In genomic region chr7:110569486-110569885, GRCh38 we compare ENCODE assay signal across 30 cellular contexts.
DNase-seq lines count a peak whose midpoint lies in the region; ATAC-seq, FAIRE-seq and TF ChIP-seq lines count a peak whose summit lies in the region.
"Had no signal": no experiment of that assay in that cellular context is flagged by ENCODE, and none has a peak within 500 bp of the region (broad histone marks: within the 10 kb centered on the region; RNA-seq: fewer than 3 reads in every experiment).

No MANE protein-coding gene starts in this region.

- no peak for TF ChIP-seq RAD21 in H1 (IDR thresholded peaks at IDR 0.05 in 1 of 2, conservative IDR thresholded peaks at IDR 0.05 in 1 of 2; ENCODE audit: low read depth in 2 of 2, low read length in 2 of 2)

- H3K9me3 ChIP-seq in H1 (ENCODE audit: insufficient read depth in 2 of 2, low read depth in 1 of 2, low read length in 1 of 2) (no peaks in the 10 kb centered on the region), neural progenitor cell (ENCODE audit: low read depth) (no peaks in the 10 kb centered on the region)
- H3K9me3 ChIP-seq: adrenal gland, body of pancreas, Caco-2, gastroesophageal sphincter, ovary had no signal

- H3K4me1 ChIP-seq in H1 (replicated peaks in 1 of 4; ENCODE audit: control insufficient read depth in 3 of 4, insufficient read depth in 4 of 4, low read length in 3 of 4) (no peaks in the 10 kb centered on the region), neural progenitor cell (no peaks in the 10 kb centered on the region)
- H3K4me1 ChIP-seq: body of pancreas, Caco-2 had no signal

- H2AK5ac ChIP-seq in H1 (ENCODE audit: low read depth, low read length): no peak overlapping the region

- H3K18ac ChIP-seq in H1 (ENCODE audit: extremely low read depth, low read length): no peak overlapping the region

- no peak overlapping the region for H2BK20ac ChIP-seq in H1 (ENCODE audit: low read length)

- no peak overlapping the region for H2BK15ac ChIP-seq in H1 (ENCODE audit: low read length)

- no peak overlapping the region for H4K91ac ChIP-seq in H1 (replicated peaks; ENCODE audit: insufficient read length, low read length)

- FAIRE-seq in H1 (lab: Jason Lieb, UNC) (no peak), H54 (lab: Jason Lieb, UNC) (no peak)
- FAIRE-seq: endometrium, RCC 7860 had no signal

- DNase-seq in EH (ENCODE audit: low read depth) (peak; percentile 67), NCI-H69 (lab: John Stamatoyannopoulos, UW) (peak; percentile 53), H1 (ENCODE audit: low read depth in 1 of 2, low spot score in 2 of 2) (no peak), neural progenitor cell (ENCODE audit: low spot score) (no peak), T-helper 1 cell (no peak), H54 (ENCODE audit: insufficient read length, low spot score) (no peak)
- DNase-seq: activated CD4-positive, alpha-beta T cell treated with anti-CD3 and anti-CD28 coated beads, Interleukin-2, amount 50 U/mL, for 48 hours; activated CD4-positive, CD25-positive, alpha-beta regulatory T cell; activated naive CD4-positive, alpha-beta T cell; adrenal gland; body of pancreas; Caco-2; GM23248; hippocampal formation; left cardiac atrium; NCI-H1417; NCI-H2029; ovary; SHP77 treated with DMSO at 0.1 percent for 48 hours; trophoblast cell had no signal

- no peak overlapping the region for H4K8ac ChIP-seq in H1 (ENCODE audit: extremely low read depth, insufficient read depth, low read length)

- H3K9ac ChIP-seq in H1 (replicated peaks in 1 of 4; ENCODE audit: extremely low read depth in 1 of 4, low read depth in 3 of 4, low read length in 3 of 4) (no peak overlapping the region), neural progenitor cell (no peak overlapping the region)
- H3K9ac ChIP-seq: GM23248, KMS-11 had no signal

- H3K27ac ChIP-seq in H1 (ENCODE audit: low read depth, low read length): no peak overlapping the region
- H3K27ac ChIP-seq in neural progenitor cell: no peak overlapping the region
- H3K27ac ChIP-seq: adrenal gland, body of pancreas, dorsolateral prefrontal cortex, gastroesophageal sphincter, GM23248, HL-60, KMS-11, ovary had no signal

- CTCF ChIA-PET in H1 (lab: Charles Lee; ENCODE audit: partially characterized antibody): no interaction called here

- H2BK12ac ChIP-seq in H1 (ENCODE audit: low read depth, low read length): no peak overlapping the region

- no peak overlapping the region for H3K14ac ChIP-seq in H1 (ENCODE audit: insufficient read length)

- no peak overlapping the region for H3K4ac ChIP-seq in H1 (replicated peaks; ENCODE audit: insufficient read length, low read depth, low read length)

- H2BK5ac ChIP-seq in H1 (ENCODE audit: low read depth, low read length): no peak overlapping the region

- H3F3A ChIP-seq in neural progenitor cell (ENCODE audit: low read depth): no peaks in the 10 kb centered on the region

- H4K20me1 ChIP-seq in H1 (replicated peaks in 1 of 2; ENCODE audit: control insufficient read depth in 1 of 2, insufficient read depth in 2 of 2, low read length in 2 of 2): no peaks in the 10 kb centered on the region
- no peaks in the 10 kb centered on the region for H4K20me1 ChIP-seq in neural progenitor cell (ENCODE audit: low read depth)

- no peak for TF ChIP-seq POLR2A in H1 (IDR thresholded peaks at IDR 0.05; ENCODE audit: control extremely low read depth in 1 of 2, low read depth in 2 of 2, low read length in 2 of 2)
- TF ChIP-seq POLR2A in H54 (IDR thresholded peaks at IDR 0.05; ENCODE audit: low read depth, low read length): no peak

- peaks cover 2% of the 10 kb centered on the region; the same call in 1 of the 2 replicates for H3K23me2 ChIP-seq in H1 (ENCODE audit: low read depth, low read length)

- no peak for TF ChIP-seq EP300 in H1 (IDR thresholded peaks at IDR 0.05; ENCODE audit: borderline replicate concordance in 1 of 2, low read depth in 2 of 2, low read length in 2 of 2)

- ATAC-seq in GM21390 (IDR thresholded peaks at IDR 0.05; ENCODE audit: unreplicated experiment): no peak
- ATAC-seq: body of pancreas; gastroesophageal sphincter; left cardiac atrium; natural killer cell treated with Interleukin-12 subunit alpha and Interleukin-12 subunit beta and Interleukin-15 and Interleukin-18, amount 100 ng/mL, for 72 hours; stimulated activated effector memory CD8-positive, alpha-beta T cell treated with anti-CD3 and anti-CD28 coated beads, Interleukin-12 subunit alpha, Interleukin-12 subunit beta, amount 100 ng/mL, for 72 hours had no signal

- WGBS in H1 (ENCODE audit: extremely low coverage in 1 of 2, insufficient coverage in 1 of 2, insufficient read length in 1 of 2, insufficient replicate concordance in 2 of 2, low coverage in 1 of 2, low lambda C conversion rate in 2 of 2, missing lambda C conversion rate in 1 of 2), 2 experiments: 93% methylated on average over 4 of the region's 4 CpGs; no CpG with 5 or more reads in 1 of the 2 experiments

- no peaks in the 10 kb centered on the region for H3K27me3 Mint-ChIP-seq in neural progenitor cell (ENCODE audit: insufficient read depth, low read depth)
- H3K27me3 Mint-ChIP-seq: natural killer cell treated with Interleukin-12 subunit alpha and Interleukin-12 subunit beta and Interleukin-15 and Interleukin-18, amount 100 ng/mL, for 72 hours had no signal

- 0 out of 2 replicates have a peak overlapping the region, but pooled peaks have one; percentile 41 for H2AFZ ChIP-seq in H1 (ENCODE audit: low read length)
- H2AFZ ChIP-seq in neural progenitor cell (replicated peaks): peak overlapping the region; percentile 66
- H2AFZ ChIP-seq: GM23248 had no signal

- no peak overlapping the region for H3K4me3 Mint-ChIP-seq in neural progenitor cell
- H3K4me3 Mint-ChIP-seq: natural killer cell treated with Interleukin-12 subunit alpha and Interleukin-12 subunit beta and Interleukin-15 and Interleukin-18, amount 100 ng/mL, for 72 hours; stimulated activated effector memory CD8-positive, alpha-beta T cell treated with anti-CD3 and anti-CD28 coated beads, Interleukin-12 subunit alpha, Interleukin-12 subunit beta, amount 100 ng/mL, for 72 hours had no signal

- H3K36me3 ChIP-seq in H1 (ENCODE audit: control insufficient read depth in 2 of 4, insufficient read depth in 4 of 4, low read length in 3 of 4) (no peaks in the 10 kb centered on the region), neural progenitor cell (no peaks in the 10 kb centered on the region)
- H3K36me3 ChIP-seq: adrenal gland, gastroesophageal sphincter, ovary had no signal

- H3K27ac Mint-ChIP-seq in neural progenitor cell: no peak overlapping the region
- H3K27ac Mint-ChIP-seq: natural killer cell treated with Interleukin-12 subunit alpha and Interleukin-12 subunit beta and Interleukin-15 and Interleukin-18, amount 100 ng/mL, for 72 hours; stimulated activated effector memory CD8-positive, alpha-beta T cell treated with anti-CD3 and anti-CD28 coated beads, Interleukin-12 subunit alpha, Interleukin-12 subunit beta, amount 100 ng/mL, for 72 hours had no signal

- H3K79me2 ChIP-seq in H1 (ENCODE audit: control insufficient read depth in 1 of 2, insufficient read depth in 2 of 2, low read length in 2 of 2) (no peaks in the 10 kb centered on the region), neural progenitor cell (ENCODE audit: low read depth) (no peaks in the 10 kb centered on the region)

- no peaks in the 10 kb centered on the region for H3K79me1 ChIP-seq in H1 (ENCODE audit: low read depth, low read length)

- H2BK120ac ChIP-seq in H1 (replicated peaks; ENCODE audit: low read depth, low read length): no peak overlapping the region

- POLR2A ChIA-PET in H1 (lab: Charles Lee; ENCODE audit: partially characterized antibody): no interaction called here

- no peaks in the 10 kb centered on the region for H3K4me1 Mint-ChIP-seq in neural progenitor cell
- H3K4me1 Mint-ChIP-seq: stimulated activated effector memory CD8-positive, alpha-beta T cell treated with anti-CD3 and anti-CD28 coated beads, Interleukin-12 subunit alpha, Interleukin-12 subunit beta, amount 100 ng/mL, for 72 hours had no signal

- no peak overlapping the region for H3K4me3 ChIP-seq in H1 (ENCODE audit: extremely low read depth in 1 of 4, insufficient read depth in 2 of 4, low read depth in 3 of 4, low read length in 4 of 4)
- H3K4me3 ChIP-seq in neural progenitor cell: no peak overlapping the region
- H3K4me3 ChIP-seq: adrenal gland, body of pancreas, gastroesophageal sphincter, GM23248, lung, ovary had no signal

- H3K36me3 Mint-ChIP-seq in neural progenitor cell: no peaks in the 10 kb centered on the region
- H3K36me3 Mint-ChIP-seq: stimulated activated effector memory CD8-positive, alpha-beta T cell treated with anti-CD3 and anti-CD28 coated beads, Interleukin-12 subunit alpha, Interleukin-12 subunit beta, amount 100 ng/mL, for 72 hours had no signal

- no peaks in the 10 kb centered on the region for H3K9me3 Mint-ChIP-seq in neural progenitor cell

- TF ChIP-seq CTCF in H1 (IDR thresholded peaks at IDR 0.05; ENCODE audit: control extremely low read depth in 1 of 3, insufficient read depth in 1 of 3, low read depth in 1 of 3, low read length in 3 of 3): no peak
- no peak for TF ChIP-seq CTCF in neural progenitor cell (IDR thresholded peaks at IDR 0.05)

- no peak overlapping the region for H3K23ac ChIP-seq in H1 (ENCODE audit: insufficient read length)

- H3K4me2 ChIP-seq in H1 (ENCODE audit: insufficient read depth in 1 of 2, low read depth in 2 of 2, low read length in 2 of 2): no peak overlapping the region
- no peak overlapping the region for H3K4me2 ChIP-seq in neural progenitor cell
- H3K4me2 ChIP-seq: KMS-11 had no signal

- H4K5ac ChIP-seq in H1 (ENCODE audit: insufficient read length, low read depth, low read length): no peak overlapping the region

- no peak overlapping the region for H3K56ac ChIP-seq in H1 (replicated peaks; ENCODE audit: insufficient read length, low read depth, low read length)

- H3K27me3 ChIP-seq in H1 (replicated peaks in 1 of 4; ENCODE audit: control insufficient read depth in 3 of 4, extremely low read depth in 1 of 4, insufficient read depth in 3 of 4, low read length in 3 of 4) (no peaks in the 10 kb centered on the region), neural progenitor cell (no peaks in the 10 kb centered on the region)
- H3K27me3 ChIP-seq: adrenal gland, body of pancreas, dorsolateral prefrontal cortex, gastroesophageal sphincter, ovary had no signal

TF ChIP-seq in H1, 55 proteins besides CTCF, POLR2A, EP300 and RAD21 (continues in another document):
- TF ChIP-seq SIRT6 (IDR thresholded peaks at IDR 0.05; ENCODE audit: low read length) (no peak), TBP (IDR thresholded peaks at IDR 0.05; ENCODE audit: low read depth, low read length) (no peak), SP2 (IDR thresholded peaks at IDR 0.05; ENCODE audit: low read length) (no peak), SIX5 (IDR thresholded peaks at IDR 0.05; ENCODE audit: low read depth, low read length) (no peak), SUZ12 (IDR thresholded peaks at IDR 0.05; ENCODE audit: low read length) (no peak), NANOG (IDR thresholded peaks at IDR 0.05; ENCODE audit: insufficient read depth, low read depth, low read length, poor library complexity, severe bottlenecking) (no peak), CBX8 (IDR thresholded peaks at IDR 0.05; ENCODE audit: borderline replicate concordance, low read depth, low read length) (no peak), JUN (IDR thresholded peaks at IDR 0.05; ENCODE audit: low read depth, low read length) (no peak), POLR2AphosphoS5 (IDR thresholded peaks at IDR 0.05; ENCODE audit: low read depth, low read length) (no peak), CHD1 (IDR thresholded peaks at IDR 0.05; ENCODE audit: low read depth, low read length) (no peak)

Comparison
In these comparisons a context has a peak if more than half of its experiments do, and no peak if none do; other contexts are left out.
1. DNase-seq: peak in EH (single experiment) and NCI-H69 (single experiment); none in H1 (0 of 2), neural progenitor cell (single experiment), T-helper 1 cell (0 of 5) and H54 (single experiment).